Comparison of ENCODE assay signal across 11 cellular contexts in genomic region chr4:124658795-124659194, GRCh38.
"Had no signal": no experiment of that assay in that cellular context is flagged by ENCODE, and none has a peak within 500 bp of the region (broad histone marks: within the 10 kb centered on the region; RNA-seq: fewer than 3 reads in every experiment).

No MANE protein-coding gene starts in this region.

- H3K4me3 ChIP-seq: GM23248, GM23338, HAP-1 had no signal

- ATAC-seq: GM23338, HCT116 had no signal

- H3K4me1 ChIP-seq: HAP-1 had no signal

- DNase-seq: GM23248, GOT3, H7, H9, HCEC 1CT, HFFc6 had no signal

- H3K9me3 Mint-ChIP-seq: GM23338, HFFc6 had no signal

- H3K27ac ChIP-seq: GM23248 had no signal

- FAIRE-seq: H1, H54 had no signal

- H3K4me3 Mint-ChIP-seq: GM23338, H9, HFFc6 had no signal

- H3K27ac Mint-ChIP-seq: GM23338, H9, HFFc6 had no signal

- H3K9ac ChIP-seq: GM23248 had no signal

- H2AFZ ChIP-seq: GM23248, GM23338 had no signal

- H3K9me3 ChIP-seq: HAP-1 had no signal

- H3K4me2 ChIP-seq: GM23338 had no signal

- H3K36me3 ChIP-seq: HAP-1 had no signal
